ENCODE assay signal across 1 cellular context in the genomic region with DNA sequence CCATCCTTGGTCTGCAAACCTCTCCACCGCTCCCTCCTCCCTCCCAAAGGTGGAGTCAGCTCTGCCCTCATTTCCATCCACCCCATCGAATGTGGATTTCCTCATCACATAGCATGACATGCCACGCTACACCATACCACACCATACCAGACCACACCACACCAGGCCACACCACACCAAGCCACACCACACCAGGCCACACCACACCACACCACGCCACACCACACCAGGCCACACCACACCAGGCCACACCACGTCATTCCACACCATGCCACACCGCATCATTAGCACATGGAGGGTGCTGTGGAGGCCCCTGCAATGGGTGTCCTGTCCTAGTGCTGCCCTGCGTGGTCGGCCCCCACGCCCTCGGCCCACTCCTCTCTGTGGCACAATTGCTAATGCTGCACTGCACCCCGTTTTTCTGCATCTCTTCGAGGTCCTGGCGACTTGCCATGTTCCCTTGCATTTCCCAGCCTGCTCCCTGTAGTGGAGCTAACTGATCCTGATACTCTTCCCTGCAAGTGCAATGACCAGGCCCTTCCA.
TF ChIP-seq lines count a peak whose summit lies in the region.

No MANE protein-coding gene starts in this region.

TF ChIP-seq in IMR-90, 13 proteins besides CTCF, POLR2A, EP300 and RAD21 (continued from another document):
- no peak for TF ChIP-seq MAFK (IDR thresholded peaks at IDR 0.05; ENCODE audit: low read depth, low read length)
- TF ChIP-seq NFE2L2 (IDR thresholded peaks at IDR 0.05; ENCODE audit: low read depth, low read length): no peak
- TF ChIP-seq, protein P1, sequence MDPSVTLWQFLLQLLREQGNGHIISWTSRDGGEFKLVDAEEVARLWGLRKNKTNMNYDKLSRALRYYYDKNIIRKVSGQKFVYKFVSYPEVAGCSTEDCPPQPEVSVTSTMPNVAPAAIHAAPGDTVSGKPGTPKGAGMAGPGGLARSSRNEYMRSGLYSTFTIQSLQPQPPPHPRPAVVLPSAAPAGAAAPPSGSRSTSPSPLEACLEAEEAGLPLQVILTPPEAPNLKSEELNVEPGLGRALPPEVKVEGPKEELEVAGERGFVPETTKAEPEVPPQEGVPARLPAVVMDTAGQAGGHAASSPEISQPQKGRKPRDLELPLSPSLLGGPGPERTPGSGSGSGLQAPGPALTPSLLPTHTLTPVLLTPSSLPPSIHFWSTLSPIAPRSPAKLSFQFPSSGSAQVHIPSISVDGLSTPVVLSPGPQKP (IDR thresholded peaks at IDR 0.05; ENCODE audit: borderline replicate concordance, low read depth, low read length): no peak
